Comparison of ENCODE assay signal across 1 cellular context in the genomic region with DNA sequence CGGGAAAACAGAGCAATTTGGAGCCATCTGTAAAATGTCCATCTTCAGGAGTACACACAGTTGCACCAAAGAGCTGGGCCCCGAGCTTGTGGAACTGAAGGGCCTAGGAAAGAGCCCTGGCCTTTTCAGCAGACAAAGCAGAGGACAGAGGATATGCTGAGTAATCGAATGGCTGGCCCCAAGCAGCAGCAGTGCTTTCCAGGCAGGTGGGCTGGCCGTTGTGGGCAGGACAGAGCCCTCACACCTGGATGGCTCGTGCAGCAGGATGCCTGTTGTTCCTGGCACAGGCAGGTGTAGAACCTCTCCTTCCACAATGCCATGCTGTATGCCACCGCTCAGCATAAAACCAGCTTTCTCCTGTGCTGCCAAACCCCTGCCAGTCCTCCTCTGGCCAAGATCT.
TF ChIP-seq lines count a peak whose summit lies in the region.

No MANE protein-coding gene starts in this region.

TF ChIP-seq in IMR-90, 13 proteins besides CTCF, POLR2A, EP300 and RAD21:
- TF ChIP-seq RCOR1 (IDR thresholded peaks at IDR 0.05; ENCODE audit: insufficient replicate concordance, low read length) (no peak), MAFK (IDR thresholded peaks at IDR 0.05; ENCODE audit: low read depth, low read length) (no peak), MAZ (IDR thresholded peaks at IDR 0.05; ENCODE audit: borderline replicate concordance, low read depth, low read length) (no peak), BHLHE40 (IDR thresholded peaks at IDR 0.05; ENCODE audit: low read depth, low read length) (no peak), CEBPB (IDR thresholded peaks at IDR 0.05; ENCODE audit: low read depth, low read length) (no peak)
